8 cellular contexts compared by ENCODE assay signal in genomic region chr15:64775551-64776401, GRCh38. TPM values are rescaled to one million over a fixed set of nuclear protein-coding genes. Genes with fewer than 3 reads are reported as not detected.
A peak's percentile ranks its signal among the peaks of the same experiment; 100 is the strongest.
DNase-seq lines count a peak whose midpoint lies in the region; ATAC-seq lines count a peak whose summit lies in the region.

Gene RBPMS2 (minus strand): TSS chr15:64775589. CDS start chr15:64775319, 270 bp downstream.

- intact Hi-C loops in activated CD4-positive, alpha-beta T cell treated with anti-CD3 and anti-CD28 coated beads, Interleukin-2, amount 10 ng/mL, durations not matched to agents 24 days and 14 days (cut with micrococcal nuclease): no loop called here

- peak; percentile 62 for DNase-seq in activated CD4-positive, alpha-beta T cell treated with anti-CD3 and anti-CD28 coated beads, Interleukin-2, amount 10 ng/mL, durations not matched to agents 24 days and 14 days
- DNase-seq in activated CD4-positive, alpha-beta T cell treated with anti-CD3 and anti-CD28 coated beads for 1 hour: no peak
- no peak for DNase-seq in activated naive CD4-positive, alpha-beta T cell treated with anti-CD3 and anti-CD28 coated beads, Interleukin-2, amount 50 U/mL, for 72 hours (ENCODE audit: low spot score in 2 of 2)
- DNase-seq in stimulated activated CD8-positive, alpha-beta memory T cell treated with anti-CD3 and anti-CD28 coated beads, Interleukin-4, amount 100 ng/mL, for 48 hours: peak; percentile 28
- DNase-seq in foreskin melanocyte (no peak), SKM-1 (lab: John Stamatoyannopoulos, UW; ENCODE audit: unreplicated experiment) (no peak)
- DNase-seq in stimulated activated CD4-positive, alpha-beta T cell treated with anti-CD3 and anti-CD28 coated beads, Interleukin-4, amount 100 ng/mL, for 24 hours: no peak

- H3K9me3 ChIP-seq in iPS-18c (ENCODE audit: control insufficient read depth, insufficient read depth, low read length): no peaks in the 10 kb centered on the region

- no peak within 1 kb of the TSS for H3K27ac Mint-ChIP-seq in activated CD4-positive, alpha-beta T cell treated with anti-CD3 and anti-CD28 coated beads, Interleukin-2, amount 10 ng/mL, durations not matched to agents 24 days and 14 days
- no peak within 1 kb of the TSS for H3K27ac Mint-ChIP-seq in activated naive CD4-positive, alpha-beta T cell treated with anti-CD3 and anti-CD28 coated beads, Interleukin-2, amount 50 U/mL, for 72 hours

- peak within 1 kb of the TSS; percentile 78 for H3K4me3 Mint-ChIP-seq in activated CD4-positive, alpha-beta T cell treated with anti-CD3 and anti-CD28 coated beads, Interleukin-2, amount 10 ng/mL, durations not matched to agents 24 days and 14 days

- peak within 1 kb of the TSS; percentile 74 for H3K4me3 ChIP-seq in iPS-18c (ENCODE audit: insufficient read depth, low read depth, low read length)

- peaks cover 72% of the 10 kb centered on the region for H3K27me3 Mint-ChIP-seq in activated CD4-positive, alpha-beta T cell treated with anti-CD3 and anti-CD28 coated beads, Interleukin-2, amount 10 ng/mL, durations not matched to agents 24 days and 14 days

- ATAC-seq in activated naive CD4-positive, alpha-beta T cell treated with anti-CD3 and anti-CD28 coated beads, Interleukin-2, amount 50 U/mL, for 72 hours: peak; percentile 26 to 48

- H3K9me3 Mint-ChIP-seq in activated CD4-positive, alpha-beta T cell treated with anti-CD3 and anti-CD28 coated beads, Interleukin-2, amount 10 ng/mL, durations not matched to agents 24 days and 14 days: no peaks in the 10 kb centered on the region
- H3K9me3 Mint-ChIP-seq in activated naive CD4-positive, alpha-beta T cell treated with anti-CD3 and anti-CD28 coated beads, Interleukin-2, amount 50 U/mL, for 72 hours: no peaks in the 10 kb centered on the region

- no peaks in the 10 kb centered on the region for H3K36me3 Mint-ChIP-seq in activated CD4-positive, alpha-beta T cell treated with anti-CD3 and anti-CD28 coated beads, Interleukin-2, amount 10 ng/mL, durations not matched to agents 24 days and 14 days (ENCODE audit: low read depth)
- no peaks in the 10 kb centered on the region for H3K36me3 Mint-ChIP-seq in activated naive CD4-positive, alpha-beta T cell treated with anti-CD3 and anti-CD28 coated beads, Interleukin-2, amount 50 U/mL, for 72 hours

- H3K4me1 Mint-ChIP-seq in activated CD4-positive, alpha-beta T cell treated with anti-CD3 and anti-CD28 coated beads, Interleukin-2, amount 10 ng/mL, durations not matched to agents 24 days and 14 days: no peaks in the 10 kb centered on the region

RNA-seq across cellular contexts. Expression of gene RBPMS2, which starts in this region (rescaled TPM):
- 0.12 TPM in 1 of 2 replicates, not detected in the other for total RNA-seq in activated CD4-positive, alpha-beta T cell treated with anti-CD3 and anti-CD28 coated beads, Interleukin-2, amount 10 ng/mL, durations not matched to agents 24 days and 14 days
- not detected for total RNA-seq in activated naive CD4-positive, alpha-beta T cell treated with anti-CD3 and anti-CD28 coated beads, Interleukin-2, amount 50 U/mL, for 72 hours

Comparison
In these comparisons a context has a peak if more than half of its experiments do, and no peak if none do; other contexts are left out.
1. Peak in DNase-seq in activated CD4-positive, alpha-beta T cell treated with anti-CD3 and anti-CD28 coated beads, Interleukin-2, amount 10 ng/mL, durations not matched to agents 24 days and 14 days; RNA of the gene not detected or under 1 TPM.
2. Peak in ATAC-seq in activated naive CD4-positive, alpha-beta T cell treated with anti-CD3 and anti-CD28 coated beads, Interleukin-2, amount 50 U/mL, for 72 hours; RNA of the gene not detected or under 1 TPM.